1 cellular context compared by ENCODE assay signal in the genomic region with DNA sequence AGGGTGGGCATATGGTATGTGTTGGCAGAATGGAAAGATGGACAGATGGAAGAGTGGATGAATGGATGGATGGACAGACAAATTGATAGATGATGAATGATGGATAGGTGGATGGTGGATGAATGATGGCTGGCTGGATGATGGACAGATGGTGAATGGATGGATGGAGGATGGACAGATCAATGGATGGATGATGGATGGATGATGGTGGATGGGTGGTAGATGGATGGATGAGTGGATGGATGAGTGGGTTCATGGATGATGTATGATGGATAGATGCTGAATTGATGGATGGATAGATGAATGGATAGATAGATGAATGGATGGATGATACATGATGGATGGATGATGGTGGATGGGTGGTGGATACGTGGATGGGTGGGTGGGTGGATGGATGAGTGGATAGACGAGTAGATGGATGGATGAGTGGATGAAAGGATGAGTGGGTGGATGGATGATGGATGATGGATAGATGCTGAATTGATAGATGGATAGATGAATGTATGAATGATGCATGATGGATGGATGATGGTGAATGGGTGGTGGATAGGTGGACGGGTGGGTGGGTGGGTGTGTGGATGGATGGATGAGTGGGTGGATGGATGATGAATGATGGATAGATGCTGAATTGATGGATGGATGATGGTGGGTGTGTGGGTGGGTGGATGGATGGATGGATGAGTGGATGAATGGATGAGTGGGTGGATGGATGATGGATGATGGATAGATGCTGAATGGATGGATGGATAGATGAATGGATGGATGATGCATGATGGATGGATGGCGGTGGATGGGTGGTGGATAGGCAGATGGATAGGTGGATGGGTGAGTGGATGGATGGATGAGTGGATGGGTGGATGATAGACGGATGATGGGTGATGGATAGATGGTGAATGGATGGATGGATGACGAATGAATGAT.
TF ChIP-seq lines count a peak whose summit lies in the region.

No MANE protein-coding gene starts in this region.

TF ChIP-seq in K562, 482 proteins besides CTCF, POLR2A, EP300 and RAD21 (continued from another document):
- peak; percentile 23; the same call in 1 of the 2 replicates for TF ChIP-seq PKNOX1 (IDR thresholded peaks at IDR 0.05)
- no peak for TF ChIP-seq RHOXF2B (CRISPR knock-in tag; conservative IDR thresholded peaks at IDR 0.05)
- no peak for TF ChIP-seq GTF2F1 (IDR thresholded peaks at IDR 0.05; ENCODE audit: low read depth, low read length)
